ENCODE assay signal across 22 cellular contexts in the genomic region with DNA sequence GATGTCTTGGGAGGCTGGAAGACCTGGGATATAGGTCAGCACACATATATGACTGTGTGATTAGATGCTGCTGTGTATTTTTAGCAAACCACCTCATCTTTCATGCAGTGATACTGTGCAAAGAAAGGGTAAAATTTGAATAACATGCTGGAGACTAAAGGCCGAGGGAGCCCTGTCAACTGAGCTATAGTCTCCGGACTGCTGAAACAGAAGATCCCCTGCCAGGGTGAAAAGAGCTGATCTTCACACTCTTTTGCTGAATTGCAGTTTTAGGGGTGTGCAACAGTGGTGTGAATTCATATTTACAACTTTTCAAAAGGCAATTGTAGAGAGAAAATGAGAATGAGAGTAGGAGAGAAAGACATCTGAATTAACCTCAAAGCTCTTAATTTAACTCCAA.
"Had no signal": no experiment of that assay in that cellular context is flagged by ENCODE, and none has a peak within 500 bp of the region (broad histone marks: within the 10 kb centered on the region; RNA-seq: fewer than 3 reads in every experiment).

No MANE protein-coding gene starts in this region.

- H3K4me3 ChIP-seq: breast epithelium, left lung, lower lobe of right lung, mucosa of descending colon, thoracic aorta, uterus had no signal

- ATAC-seq: left lung; lower lobe of right lung; mucosa of descending colon; natural killer cell treated with Interleukin-12 subunit alpha and Interleukin-12 subunit beta and Interleukin-15 and Interleukin-18, amount 100 ng/mL, for 72 hours; right cardiac atrium had no signal

- H3K36me3 ChIP-seq: breast epithelium, left lung, lower lobe of right lung, thoracic aorta, uterus had no signal

- H3K79me2 ChIP-seq: parathyroid adenoma had no signal

- H3K9me3 ChIP-seq: breast epithelium, left lung, lower lobe of right lung, mucosa of descending colon, thoracic aorta, uterus had no signal

- H2AFZ ChIP-seq: parathyroid adenoma had no signal

- H3K9ac ChIP-seq: parathyroid adenoma had no signal

- H3K4me1 ChIP-seq: breast epithelium, left lung, lower lobe of right lung, parathyroid adenoma, uterus had no signal

- DNase-seq: activated CD4-positive, alpha-beta T cell treated with anti-CD3 and anti-CD28 coated beads for 4 hours; activated CD4-positive, alpha-beta T cell treated with anti-CD3 and anti-CD28 coated beads, Interleukin-2, amount 50 U/mL, for 4 hours; activated CD8-positive, alpha-beta memory T cell treated with anti-CD3 and anti-CD28 coated beads for 24 hours; activated effector memory CD4-positive, alpha-beta T cell treated with Interleukin-2 at 50 U/mL for 16 hours; activated naive CD4-positive, alpha-beta T cell treated with anti-CD3 and anti-CD28 coated beads, Interleukin-2, amount 50 U/mL, for 16 hours; amniotic stem cell; central memory CD4-positive, alpha-beta T cell; left lung; lower lobe of right lung; mucosa of descending colon; occipital lobe; right cardiac atrium; stimulated activated CD4-positive, alpha-beta T cell treated with anti-CD3 and anti-CD28 coated beads, Interleukin-4, amount 100 ng/mL, for 1 hour; T-helper 9 cell; trophoblast cell; uterus had no signal

- H3K27ac ChIP-seq: breast epithelium, epithelial cell of prostate, left lung, lower lobe of right lung, parathyroid adenoma, thoracic aorta, uterus, VCaP had no signal

- H3K27me3 ChIP-seq: breast epithelium, left lung, uterus had no signal
